Comparison of ENCODE assay signal across 8 cellular contexts in the genomic region with DNA sequence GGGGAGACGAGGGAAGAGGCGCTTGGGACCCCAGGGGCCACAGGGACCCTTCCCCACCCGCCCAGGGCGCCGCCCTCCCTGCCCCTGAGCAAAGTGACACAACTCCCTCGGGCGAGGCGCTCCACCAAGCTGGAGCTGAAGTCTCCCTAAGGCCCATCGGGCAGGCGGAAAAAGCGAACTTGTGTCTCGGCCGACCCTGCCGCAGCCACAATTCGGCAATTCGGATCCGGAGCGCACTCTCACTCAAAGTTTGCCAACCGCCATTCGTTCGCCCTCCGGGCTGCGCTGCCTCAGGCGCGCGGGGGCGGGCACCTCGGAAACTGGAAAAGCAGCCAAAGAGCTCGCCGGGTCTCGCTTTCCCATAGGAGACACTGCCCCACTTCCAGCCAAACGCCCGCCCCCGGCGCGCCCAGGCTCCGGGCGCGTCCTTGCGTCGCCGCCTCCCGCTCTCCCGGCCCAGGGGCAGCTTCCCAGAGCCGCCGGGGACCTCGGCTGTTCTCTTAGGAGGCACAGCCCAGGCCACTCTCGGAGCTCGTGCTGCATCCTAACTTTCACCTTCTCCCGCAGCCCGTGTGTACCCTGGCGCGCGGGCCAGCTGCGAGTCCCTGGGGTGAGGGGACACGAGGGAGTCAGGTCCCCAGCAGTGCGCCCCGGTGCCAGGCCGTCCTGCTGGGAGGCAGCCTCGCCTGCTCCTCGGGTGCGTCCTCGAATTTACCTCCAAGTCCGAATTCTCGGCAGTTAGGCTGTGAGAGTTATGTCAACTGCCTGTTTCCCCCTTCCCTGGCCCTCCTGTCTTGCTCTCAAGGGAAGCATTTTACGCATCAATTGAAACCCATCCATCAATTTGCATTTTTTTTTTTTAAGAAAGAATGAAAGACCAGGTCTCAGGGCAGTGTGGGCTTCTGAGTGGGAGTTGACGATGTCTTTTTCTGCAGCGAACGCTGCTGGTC. TPM values are rescaled to one million over a fixed set of nuclear protein-coding genes. Genes with fewer than 3 reads are reported as not detected.
DNase-seq lines count a peak whose midpoint lies in the region; ATAC-seq and TF ChIP-seq lines count a peak whose summit lies in the region.

No MANE protein-coding gene starts in this region.

- peaks cover 29% of the 10 kb centered on the region for H3K27me3 Mint-ChIP-seq in type B pancreatic cell

- peak overlapping the region; percentile 87 for H3K27ac Mint-ChIP-seq in type B pancreatic cell

- peaks cover 5% of the 10 kb centered on the region for H3F3A ChIP-seq in MM.1S (ENCODE audit: insufficient read depth, low read length)

- ATAC-seq in mucosa of descending colon (peak; percentile 63), GM18505 (IDR thresholded peaks at IDR 0.05; ENCODE audit: unreplicated experiment) (no peak)

- H3K9me3 ChIP-seq in MM.1S (replicated peaks; ENCODE audit: insufficient read depth, low read length) (no peaks in the 10 kb centered on the region), WERI-Rb-1 (ENCODE audit: severe bottlenecking) (no peaks in the 10 kb centered on the region), mucosa of descending colon (no peaks in the 10 kb centered on the region)

- H3K4me3 ChIP-seq in MM.1S (ENCODE audit: low read length) (peak overlapping the region; percentile 76), WERI-Rb-1 (ENCODE audit: low read depth, low read length) (peak overlapping the region; percentile 65), mucosa of descending colon (peak overlapping the region; percentile 36)

- H3K79me2 ChIP-seq in MM.1S (ENCODE audit: low read length): peaks cover 16% of the 10 kb centered on the region; the same call in 1 of the 2 replicates

- no peaks in the 10 kb centered on the region for H3K27me3 ChIP-seq in MM.1S (replicated peaks; ENCODE audit: insufficient read depth, low read length)
- no peaks in the 10 kb centered on the region for H3K27me3 ChIP-seq in WERI-Rb-1 (ENCODE audit: insufficient read depth, low read depth, severe bottlenecking)

- H4K20me1 ChIP-seq in MM.1S (ENCODE audit: insufficient read depth, low read length): no peaks in the 10 kb centered on the region

- DNase-seq in activated CD8-positive, alpha-beta memory T cell treated with anti-CD3 and anti-CD28 coated beads for 24 hours: peak; percentile 65
- DNase-seq in activated CD8-positive, alpha-beta memory T cell treated with anti-CD3 and anti-CD28 coated beads, Interleukin-2, amount 50 U/mL, for 4 hours: no peak
- DNase-seq in MM.1S: peak; percentile 42
- peak; percentile 62 for DNase-seq in WERI-Rb-1
- DNase-seq in erythroblast (lab: John Stamatoyannopoulos, UW): peak; percentile 33 to 43
- peak; percentile 73 to 83 (median 75) for DNase-seq in mucosa of descending colon
- peak; percentile 75 for DNase-seq in type B pancreatic cell (ENCODE audit: extremely low spot score, unreplicated experiment)

- H3K36me3 ChIP-seq in MM.1S (replicated peaks; ENCODE audit: insufficient read depth, low read length) (no peaks in the 10 kb centered on the region), WERI-Rb-1 (peaks cover 10% of the 10 kb centered on the region), mucosa of descending colon (ENCODE audit: low read depth) (no peaks in the 10 kb centered on the region)

- H3K27ac ChIP-seq in MM.1S (ENCODE audit: low read length) (no peak overlapping the region), WERI-Rb-1 (peak overlapping the region; percentile 77)

- peak overlapping the region; percentile 89 for H3K4me3 Mint-ChIP-seq in type B pancreatic cell

- H3K4me1 Mint-ChIP-seq in type B pancreatic cell (ENCODE audit: unreplicated experiment): peaks cover 38% of the 10 kb centered on the region

- H3K4me1 ChIP-seq in MM.1S (ENCODE audit: low read length) (peaks cover 4% of the 10 kb centered on the region; the same call in 1 of the 2 replicates), mucosa of descending colon (ENCODE audit: low read depth) (peaks cover 29% of the 10 kb centered on the region)

- no peaks in the 10 kb centered on the region for H3K9me2 ChIP-seq in MM.1S (replicated peaks; ENCODE audit: insufficient read depth, low read length)

- H3K36me3 Mint-ChIP-seq in type B pancreatic cell: peaks cover 21% of the 10 kb centered on the region

- H2AFZ ChIP-seq in MM.1S (ENCODE audit: low read length): peak overlapping the region; percentile 88

- TF ChIP-seq CTCF in MM.1S (IDR thresholded peaks at IDR 0.05; ENCODE audit: low read length) (no peak), WERI-Rb-1 (IDR thresholded peaks at IDR 0.05; ENCODE audit: low read depth, low read length) (no peak), mucosa of descending colon (IDR thresholded peaks at IDR 0.05) (no peak), type B pancreatic cell (conservative IDR thresholded peaks at IDR 0.05) (no peak)

- intact Hi-C loops in mucosa of descending colon (cut with DNase I, micrococcal nuclease): no loop called here

- peak overlapping the region; percentile 44; the same call in 1 of the 2 replicates for H3K9ac ChIP-seq in MM.1S (ENCODE audit: low read length)

- no peak for TF ChIP-seq POLR2A in erythroblast (IDR thresholded peaks at IDR 0.05; ENCODE audit: low read length)
- TF ChIP-seq POLR2A in GM18505 (IDR thresholded peaks at IDR 0.05; ENCODE audit: borderline replicate concordance, extremely low read depth, insufficient read depth, insufficient read length): no peak

- no peaks in the 10 kb centered on the region for H3K9me3 Mint-ChIP-seq in type B pancreatic cell

- peak overlapping the region; percentile 96 for H3K4me2 ChIP-seq in MM.1S (ENCODE audit: low read depth, low read length)

RNA-seq across cellular contexts. Expression of a gene that starts 1.4 kb away (rescaled TPM):
- total RNA-seq in mucosa of descending colon (10 to 100 TPM in 2 of 3 donors, 1 to 10 TPM in 1; 8.5 to 14.7 (median 12.8) TPM), type B pancreatic cell (ENCODE audit: low replicate concordance) (83.8 and 163 TPM in 2 replicates)
